In the genomic region with DNA sequence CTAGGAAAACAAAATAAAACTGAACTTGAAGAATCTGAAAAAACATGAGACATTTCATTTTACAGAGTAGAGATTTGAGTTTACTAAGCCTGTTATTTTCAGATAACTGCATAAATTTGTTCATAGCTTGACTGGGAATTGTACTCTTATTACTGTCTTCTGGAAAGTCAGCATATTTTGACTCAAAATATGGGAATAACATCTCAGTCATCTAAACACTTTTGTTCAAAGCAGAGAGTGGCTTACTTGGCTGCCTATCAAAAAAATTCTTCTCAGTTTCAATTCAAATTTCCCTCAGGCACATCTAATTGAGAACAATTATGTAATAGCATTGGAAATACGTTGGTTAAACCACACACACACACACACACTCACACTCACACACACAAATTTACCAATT, we compare ENCODE assay signal across 1 cellular context.
TF ChIP-seq lines count a peak whose summit lies in the region.

No MANE protein-coding gene starts in this region.

TF ChIP-seq in IMR-90, 13 proteins besides CTCF, POLR2A, EP300 and RAD21:
- TF ChIP-seq MAFK (IDR thresholded peaks at IDR 0.05; ENCODE audit: low read depth, low read length) (peak; percentile 26; the same call in 1 of the 2 replicates), RCOR1 (IDR thresholded peaks at IDR 0.05; ENCODE audit: insufficient replicate concordance, low read length) (no peak)
TF ChIP-seq in IMR-90: peak in this region for 1.
